Comparison of ENCODE assay signal across 8 cellular contexts in the genomic region with DNA sequence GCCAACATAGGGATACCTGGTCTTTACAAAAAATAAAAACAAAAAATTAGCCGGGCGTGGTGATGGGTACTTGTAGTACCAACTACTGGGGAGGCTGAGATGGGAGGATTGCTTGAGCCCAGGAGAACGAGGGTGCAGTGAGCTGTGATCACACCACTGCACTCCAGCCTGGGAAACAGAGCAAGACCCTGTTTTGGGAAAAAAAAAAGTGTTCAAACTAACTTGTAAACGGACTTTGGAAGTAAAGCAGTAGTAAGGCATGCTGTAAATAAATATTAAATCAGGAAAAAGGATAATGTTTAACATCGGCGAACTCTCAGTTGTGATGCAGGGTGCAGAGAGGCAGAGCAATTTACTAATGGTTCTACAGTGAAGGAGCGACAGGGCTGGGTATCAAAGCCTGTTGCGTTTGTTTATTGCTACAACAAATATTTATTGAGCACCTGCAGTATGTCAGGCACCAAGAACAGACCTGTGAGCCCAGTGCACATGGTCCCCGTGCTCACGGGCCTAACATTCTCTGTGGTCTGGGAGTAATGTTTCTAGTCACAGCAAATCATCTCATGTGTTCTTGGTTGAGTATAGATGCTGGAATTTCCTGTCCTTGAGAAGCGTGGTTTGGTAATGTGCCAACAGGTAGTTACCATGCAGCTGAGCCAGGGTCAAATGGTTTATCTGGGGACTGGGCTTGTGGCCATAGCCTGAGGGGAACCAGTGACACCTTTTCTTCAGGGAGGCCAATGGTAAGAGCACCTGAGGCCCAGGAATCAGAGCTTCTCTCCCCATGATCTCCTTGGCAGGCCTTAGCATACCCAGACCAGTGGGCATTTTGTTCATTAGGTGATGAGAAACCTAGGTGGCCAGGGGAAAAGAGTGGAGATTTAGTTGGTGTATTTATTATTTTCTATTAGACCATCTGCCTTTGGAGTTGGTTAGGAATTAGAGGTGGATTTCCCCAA. TPM values are rescaled to one million over a fixed set of nuclear protein-coding genes. Genes with fewer than 3 reads are reported as not detected.
DNase-seq lines count a peak whose midpoint lies in the region; ATAC-seq, FAIRE-seq and TF ChIP-seq lines count a peak whose summit lies in the region.
"Had no signal": no experiment of that assay in that cellular context is flagged by ENCODE, and none has a peak within 500 bp of the region (broad histone marks: within the 10 kb centered on the region; RNA-seq: fewer than 3 reads in every experiment).

No MANE protein-coding gene starts in this region.

- no peaks in the 10 kb centered on the region for H3K9me3 ChIP-seq in gastrocnemius medialis

- TF ChIP-seq CTCF in VCaP (conservative IDR thresholded peaks at IDR 0.05) = no peak
- TF ChIP-seq CTCF in gastrocnemius medialis (IDR thresholded peaks at IDR 0.05 in 4 of 5, conservative IDR thresholded peaks at IDR 0.05 in 1 of 5) = no peak

- no peaks in the 10 kb centered on the region for H3K27me3 ChIP-seq in gastrocnemius medialis

- H3K27ac ChIP-seq in VCaP (peak overlapping the region; percentile 88), gastrocnemius medialis (peak overlapping the region in 2 of 4 donors; percentile 41 to 53)

- no peak for DNase-seq in gastrocnemius medialis
- no peak for DNase-seq in Kasumi-1 (lab: John Stamatoyannopoulos, UW)
- DNase-seq in T-helper 9 cell = no peak
- no peak for DNase-seq in frontal cortex (ENCODE audit: low spot score in 2 of 2)
- DNase-seq: activated CD4-positive, alpha-beta T cell treated with anti-CD3 and anti-CD28 coated beads for 4 hours had no signal

- no peak for FAIRE-seq in frontal cortex (lab: Jason Lieb, UNC)

- in situ Hi-C loops in gastrocnemius medialis (cut with MboI; ENCODE audit: low sequenced_read_pairs in 4 of 4) = no loop called here

- TF ChIP-seq POLR2A in gastrocnemius medialis (IDR thresholded peaks at IDR 0.05) = no peak

- H3K4me3 ChIP-seq in gastrocnemius medialis = no peak overlapping the region

- ATAC-seq in GM18907 (IDR thresholded peaks at IDR 0.05; ENCODE audit: unreplicated experiment) (peak; percentile 70), HG02973 (IDR thresholded peaks at IDR 0.05; ENCODE audit: unreplicated experiment) (peak; percentile 94), gastrocnemius medialis (peak; percentile 27 to 69)

- H3K4me1 ChIP-seq in gastrocnemius medialis = peaks cover 0 to 13% of the 10 kb centered on the region in 2 donors

- intact Hi-C loops in gastrocnemius medialis (cut with DNase I; ENCODE audit: low total_unique reads) = no loop called here

- no peaks in the 10 kb centered on the region for H3K36me3 ChIP-seq in gastrocnemius medialis

RNA-seq across cellular contexts. Expression of gene GREB1, which starts 27.9 kb away (rescaled TPM):
- total RNA-seq in gastrocnemius medialis (1 to 10 TPM; 1.7 to 9.3 (median 2.6) TPM), frontal cortex (3.7 TPM)

RNA-seq across cellular contexts. Expression of gene E2F6, which starts 40.0 kb away (rescaled TPM):
- total RNA-seq in gastrocnemius medialis (10 to 100 TPM; 29.4 to 46.1 (median 36.2) TPM), frontal cortex (12.2 TPM)
